In the genomic region with DNA sequence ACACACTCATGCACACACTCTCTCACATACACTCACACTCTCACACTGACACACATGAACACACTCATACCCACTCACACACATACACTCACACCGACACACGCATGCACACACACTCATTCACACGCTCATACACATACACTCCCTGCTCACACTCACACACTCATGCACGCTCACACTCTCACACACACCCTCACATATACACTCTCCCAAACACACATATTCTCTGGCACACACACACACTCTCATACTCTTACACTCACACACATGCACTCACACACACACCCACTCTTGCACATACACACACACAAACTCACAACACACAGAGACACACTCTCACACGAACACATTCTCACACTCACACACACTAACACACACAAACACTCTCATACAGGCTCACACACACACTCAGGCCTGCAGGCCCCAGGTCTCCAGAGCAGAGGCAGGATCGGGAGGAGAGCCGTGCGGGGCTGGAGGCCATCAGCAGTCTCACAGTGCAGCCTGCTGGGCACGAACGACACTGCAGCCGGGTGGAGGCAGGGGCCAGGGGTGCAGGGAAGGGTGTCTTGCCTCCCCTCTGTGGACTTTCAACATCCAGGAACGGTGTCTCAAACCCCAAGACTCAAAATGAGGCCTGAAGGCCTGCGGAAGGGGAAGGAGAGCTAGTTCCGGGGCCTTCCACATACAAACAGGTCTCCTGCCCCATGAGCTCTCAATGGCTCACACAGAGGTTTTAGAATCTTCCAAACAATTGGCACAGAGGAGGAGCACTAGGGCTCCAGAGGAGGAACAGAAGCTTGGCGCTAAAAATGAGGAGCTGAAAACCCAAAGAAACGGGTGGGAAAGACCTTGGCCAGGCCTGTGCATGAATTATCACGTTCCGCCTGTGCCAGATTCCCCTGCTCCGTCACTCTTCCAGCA, we compare ENCODE assay signal across 8 cellular contexts.
DNase-seq lines count a peak whose midpoint lies in the region; ATAC-seq and TF ChIP-seq lines count a peak whose summit lies in the region.

No MANE protein-coding gene starts in this region.

- no peaks in the 10 kb centered on the region for H3K9me3 Mint-ChIP-seq in CD8-positive, alpha-beta T cell
- no peaks in the 10 kb centered on the region for H3K9me3 Mint-ChIP-seq in activated T-cell treated with anti-CD3 and anti-CD28 coated beads, Interleukin-2, amount 50 U/mL, for 24 hours
- H3K9me3 Mint-ChIP-seq in activated naive CD4-positive, alpha-beta T cell treated with anti-CD3 and anti-CD28 coated beads, Interleukin-2, amount 10 ng/mL, durations not matched to agents 7 days and 5 days = no peaks in the 10 kb centered on the region

- H3K4me2 ChIP-seq in HCT116 (ENCODE audit: low read length) = no peak overlapping the region

- H3K4me3 Mint-ChIP-seq in CD8-positive, alpha-beta T cell = no peak overlapping the region
- H3K4me3 Mint-ChIP-seq in activated T-cell treated with anti-CD3 and anti-CD28 coated beads, Interleukin-2, amount 50 U/mL, for 24 hours = no peak overlapping the region
- H3K4me3 Mint-ChIP-seq in activated naive CD4-positive, alpha-beta T cell treated with anti-CD3 and anti-CD28 coated beads, Interleukin-2, amount 10 ng/mL, durations not matched to agents 7 days and 5 days = no peak overlapping the region

- DNase-seq in CD8-positive, alpha-beta T cell = peak in 2 of 7 experiments; percentile 17 to 34
- no peak for DNase-seq in HCT116 (ENCODE audit: low read depth, low spot score)
- peak; percentile 37 for DNase-seq in activated T-cell treated with anti-CD3 and anti-CD28 coated beads, Interleukin-2, amount 50 U/mL, for 24 hours
- no peak for DNase-seq in kidney epithelial cell (ENCODE audit: low read depth)
- DNase-seq in upper lobe of left lung = peak; percentile 29 to 84
- no peak for DNase-seq in activated naive CD4-positive, alpha-beta T cell treated with anti-CD3 and anti-CD28 coated beads, Interleukin-2, amount 10 ng/mL, durations not matched to agents 7 days and 5 days
- no peak for DNase-seq in RWPE1 (ENCODE audit: low spot score)

- peak; percentile 29 for ATAC-seq in CD8-positive, alpha-beta T cell
- ATAC-seq in HCT116 = peak; percentile 98
- peak; percentile 49 to 60 for ATAC-seq in upper lobe of left lung (ENCODE audit: low FRiP score in 2 of 2)
- no peak for ATAC-seq in GM21515 (IDR thresholded peaks at IDR 0.05; ENCODE audit: unreplicated experiment)

- peak; percentile 56 for TF ChIP-seq CTCF in CD8-positive, alpha-beta T cell (IDR thresholded peaks at IDR 0.05)
- TF ChIP-seq CTCF in HCT116 (IDR thresholded peaks at IDR 0.05 in 2 of 3, conservative IDR thresholded peaks at IDR 0.05 in 1 of 3; ENCODE audit: borderline replicate concordance in 1 of 3, insufficient read depth in 1 of 3, low read depth in 2 of 3, low read length in 2 of 3) = peak; percentile 32 to 83 (median 69); a peak in 5 of 6 replicates
- peak; percentile 82 for TF ChIP-seq CTCF in kidney epithelial cell (IDR thresholded peaks at IDR 0.05; ENCODE audit: insufficient read depth, low read length, poor library complexity, severe bottlenecking)
- TF ChIP-seq CTCF in upper lobe of left lung (IDR thresholded peaks at IDR 0.05) = peak; percentile 29 to 82 (median 58)
- TF ChIP-seq CTCF in RWPE1 (conservative IDR thresholded peaks at IDR 0.05; ENCODE audit: low read depth) = no peak

- no peak overlapping the region for H3K4me3 ChIP-seq in CD8-positive, alpha-beta T cell (ENCODE audit: low read depth, low read length)
- H3K4me3 ChIP-seq in HCT116 (replicated peaks in 1 of 2; ENCODE audit: low read depth in 1 of 2, low read length in 2 of 2) (no peak overlapping the region), kidney epithelial cell (ENCODE audit: low read depth, low read length) (no peak overlapping the region), upper lobe of left lung (no peak overlapping the region)

- TF ChIP-seq POLR2A in HCT116 (IDR thresholded peaks at IDR 0.05; ENCODE audit: borderline replicate concordance, extremely low read depth, insufficient read depth, insufficient read length) (no peak), upper lobe of left lung (IDR thresholded peaks at IDR 0.05) (no peak)

- H3K27ac ChIP-seq in CD8-positive, alpha-beta T cell (ENCODE audit: low read depth, low read length) = no peak overlapping the region
- H3K27ac ChIP-seq in HCT116 (ENCODE audit: low read depth, low read length) (no peak overlapping the region), upper lobe of left lung (no peak overlapping the region), RWPE1 (no peak overlapping the region)

- no peaks in the 10 kb centered on the region for H3K36me3 Mint-ChIP-seq in CD8-positive, alpha-beta T cell
- no peaks in the 10 kb centered on the region for H3K36me3 Mint-ChIP-seq in activated T-cell treated with anti-CD3 and anti-CD28 coated beads, Interleukin-2, amount 50 U/mL, for 24 hours (ENCODE audit: low read depth)
- no peaks in the 10 kb centered on the region for H3K36me3 Mint-ChIP-seq in activated naive CD4-positive, alpha-beta T cell treated with anti-CD3 and anti-CD28 coated beads, Interleukin-2, amount 10 ng/mL, durations not matched to agents 7 days and 5 days

- peaks cover 4% of the 10 kb centered on the region for H3K27me3 Mint-ChIP-seq in CD8-positive, alpha-beta T cell (ENCODE audit: low read depth)
- H3K27me3 Mint-ChIP-seq in activated T-cell treated with anti-CD3 and anti-CD28 coated beads, Interleukin-2, amount 50 U/mL, for 24 hours = peaks cover 6% of the 10 kb centered on the region
- H3K27me3 Mint-ChIP-seq in activated naive CD4-positive, alpha-beta T cell treated with anti-CD3 and anti-CD28 coated beads, Interleukin-2, amount 10 ng/mL, durations not matched to agents 7 days and 5 days = no peaks in the 10 kb centered on the region

- no peaks in the 10 kb centered on the region for H3K4me1 Mint-ChIP-seq in CD8-positive, alpha-beta T cell (ENCODE audit: low read depth)
- no peaks in the 10 kb centered on the region for H3K4me1 Mint-ChIP-seq in activated T-cell treated with anti-CD3 and anti-CD28 coated beads, Interleukin-2, amount 50 U/mL, for 24 hours (ENCODE audit: low read depth)
- H3K4me1 Mint-ChIP-seq in activated naive CD4-positive, alpha-beta T cell treated with anti-CD3 and anti-CD28 coated beads, Interleukin-2, amount 10 ng/mL, durations not matched to agents 7 days and 5 days = no peaks in the 10 kb centered on the region

- no peak overlapping the region for H3K9ac ChIP-seq in HCT116 (ENCODE audit: low read length)

- intact Hi-C loops in CD8-positive, alpha-beta T cell (cut with DNase I, micrococcal nuclease) = loop anchor here in 1 of 2 experiments (1.0 kb wide), 3 partner anchors 51 to 941 kb away; no protein-coding TSS in a partner anchor
- intact Hi-C loops in HCT116 (cut with micrococcal nuclease) = loop anchor here (1.0 to 5.0 kb wide), 2 partner anchors 51 to 774 kb away; no protein-coding TSS in a partner anchor

- no peaks in the 10 kb centered on the region for H4K20me1 ChIP-seq in HCT116 (ENCODE audit: insufficient read depth)

- no peak for TF ChIP-seq EP300 in upper lobe of left lung (IDR thresholded peaks at IDR 0.05)

- no peaks in the 10 kb centered on the region for H3K9me3 ChIP-seq in CD8-positive, alpha-beta T cell (ENCODE audit: low read length)
- H3K9me3 ChIP-seq in HCT116 (ENCODE audit: control insufficient read depth in 1 of 2, insufficient read depth in 1 of 2, low read depth in 1 of 2, low read length in 2 of 2) (no peaks in the 10 kb centered on the region), upper lobe of left lung (no peaks in the 10 kb centered on the region)

- no peaks in the 10 kb centered on the region for H3K36me3 ChIP-seq in CD8-positive, alpha-beta T cell (ENCODE audit: insufficient read depth, low read length)
- H3K36me3 ChIP-seq in HCT116 (ENCODE audit: control insufficient read depth in 1 of 2, insufficient read depth in 2 of 2, low read length in 2 of 2) = no peaks in the 10 kb centered on the region
- H3K36me3 ChIP-seq in kidney epithelial cell (ENCODE audit: control insufficient read depth, insufficient read depth, low read length) = no peaks in the 10 kb centered on the region
- H3K36me3 ChIP-seq in upper lobe of left lung = peaks cover 0 to 30% (median 0%) of the 10 kb centered on the region in 4 donors

- H3K27me3 ChIP-seq in CD8-positive, alpha-beta T cell (ENCODE audit: insufficient read depth, low read length) = no peaks in the 10 kb centered on the region
- no peaks in the 10 kb centered on the region; the same call in 1 of the 2 replicates for H3K27me3 ChIP-seq in HCT116 (ENCODE audit: insufficient read depth, low read length)
- H3K27me3 ChIP-seq in kidney epithelial cell (ENCODE audit: control insufficient read depth, insufficient read depth, low read length) = no peaks in the 10 kb centered on the region
- H3K27me3 ChIP-seq in upper lobe of left lung = no peaks in the 10 kb centered on the region

- no peak overlapping the region for H2AFZ ChIP-seq in HCT116 (ENCODE audit: low read depth, low read length, poor library complexity, severe bottlenecking)

- peak; percentile 75 for TF ChIP-seq RAD21 in HCT116 (IDR thresholded peaks at IDR 0.05; ENCODE audit: low read depth)

- POLR2A ChIA-PET in CD8-positive, alpha-beta T cell (lab: Charles Lee) = no interaction called here
- POLR2A ChIA-PET in HCT116 (lab: Charles Lee) = no interaction called here
- POLR2A ChIA-PET in RWPE1 (lab: Yijun Ruan, JAX; ENCODE audit: low non-redundant PET) = no interaction called here

- WGBS in upper lobe of left lung, 2 donors = 59 to 80% methylated on average over 16 to 19 of the region's 19 CpGs

- H3K79me2 ChIP-seq in HCT116 (ENCODE audit: insufficient read depth, low read length) = no peaks in the 10 kb centered on the region

- no TSS peak for BruUV-seq in HCT116 (replicated peaks; lab: Mats Ljungman, UMichigan)

- H3K27ac Mint-ChIP-seq in CD8-positive, alpha-beta T cell = no peak overlapping the region
- no peak overlapping the region for H3K27ac Mint-ChIP-seq in activated T-cell treated with anti-CD3 and anti-CD28 coated beads, Interleukin-2, amount 50 U/mL, for 24 hours
- no peak overlapping the region for H3K27ac Mint-ChIP-seq in activated naive CD4-positive, alpha-beta T cell treated with anti-CD3 and anti-CD28 coated beads, Interleukin-2, amount 10 ng/mL, durations not matched to agents 7 days and 5 days

- no peaks in the 10 kb centered on the region for H3K4me1 ChIP-seq in CD8-positive, alpha-beta T cell (ENCODE audit: insufficient read depth, low read length)
- H3K4me1 ChIP-seq in HCT116 (ENCODE audit: control insufficient read depth in 1 of 2, insufficient read depth in 2 of 2, low read length in 2 of 2) (no peaks in the 10 kb centered on the region), upper lobe of left lung (no peaks in the 10 kb centered on the region)

- RAD21 ChIA-PET in HCT116 (lab: Charles Lee; ENCODE audit: low non-redundant PET in 1 of 2, low total read pairs in 2 of 2, uncharacterized antibody in 2 of 2, unreplicated experiment in 2 of 2) = interaction anchor here in 1 of 2 experiments (1.0 kb wide), 1 partner anchor 51 kb away, joined by 3 read pairs; no protein-coding TSS in a partner anchor

- H3K9me2 ChIP-seq in HCT116 (ENCODE audit: insufficient read depth) = no peaks in the 10 kb centered on the region

- CTCF ChIA-PET in CD8-positive, alpha-beta T cell (lab: Charles Lee) = interaction anchor here (0.6 to 3.9 kb wide), 3 partner anchors 47 to 241 kb away, joined by 3 to 19 read pairs (median 3); no protein-coding TSS in a partner anchor
- CTCF ChIA-PET in HCT116 (lab: Charles Lee) (interaction anchor here (2.3 kb wide), 1 partner anchor 52 kb away, joined by 9 read pairs; no protein-coding TSS in a partner anchor), RWPE1 (lab: Yijun Ruan, JAX) (interaction anchor here (0.5 kb wide), 1 partner anchor 45 kb away, joined by 3 read pairs; no protein-coding TSS in a partner anchor)
- CTCF ChIA-PET in activated naive CD4-positive, alpha-beta T cell treated with anti-CD3 and anti-CD28 coated beads, Interleukin-2, amount 10 ng/mL, durations not matched to agents 7 days and 5 days (lab: Charles Lee) = no interaction called here

Comparison
In these comparisons a context has a peak if more than half of its experiments do, and no peak if none do; other contexts are left out.
1. DNase-seq: peak in activated T-cell treated with anti-CD3 and anti-CD28 coated beads, Interleukin-2, amount 50 U/mL, for 24 hours (single experiment) and upper lobe of left lung (2 of 2); none in HCT116 (single experiment), kidney epithelial cell (single experiment), activated naive CD4-positive, alpha-beta T cell treated with anti-CD3 and anti-CD28 coated beads, Interleukin-2, amount 10 ng/mL, durations not matched to agents 7 days and 5 days (single experiment) and RWPE1 (single experiment).